1 cellular context compared by ENCODE assay signal in the genomic region with DNA sequence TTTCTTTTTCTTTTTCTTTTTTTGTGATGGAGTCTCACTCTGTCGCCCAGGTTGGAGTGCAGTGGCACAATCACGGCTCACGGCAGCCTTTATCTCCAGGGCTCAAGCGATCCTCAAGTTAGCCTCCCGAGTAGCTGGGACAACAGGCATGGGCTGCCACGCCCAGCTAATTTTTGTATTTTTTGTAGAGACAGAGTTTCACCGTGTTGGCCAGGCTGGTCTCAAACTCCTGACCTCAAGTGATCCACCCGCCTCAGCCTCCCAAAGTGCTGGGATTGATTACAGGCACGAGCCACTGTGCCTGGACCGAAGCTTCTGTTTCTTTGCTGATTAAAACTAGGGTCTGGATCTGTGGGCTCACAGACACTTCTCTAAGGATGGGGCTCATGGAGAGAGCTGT. TPM values are rescaled to one million over a fixed set of nuclear protein-coding genes. Genes with fewer than 3 reads are reported as not detected.
"Had no signal": no experiment of that assay in that cellular context is flagged by ENCODE, and none has a peak within 500 bp of the region (broad histone marks: within the 10 kb centered on the region; RNA-seq: fewer than 3 reads in every experiment).

No MANE protein-coding gene starts in this region.

RNA-seq across cellular contexts. Expression of gene CDH23, which starts 37.8 kb away (rescaled TPM):
- total RNA-seq: glomerular endothelial cell had no signal
